Comparison of ENCODE assay signal across 1 cellular context in genomic region chr18:48455555-48456478, GRCh38.
TF ChIP-seq lines count a peak whose summit lies in the region.

No MANE protein-coding gene starts in this region.

TF ChIP-seq in GM23338, 12 proteins besides CTCF, POLR2A, EP300 and RAD21 (continued from another document):
- TF ChIP-seq REST (IDR thresholded peaks at IDR 0.05; ENCODE audit: unreplicated experiment) (no peak), ZNF114 (CRISPR knock-in tag; IDR thresholded peaks at IDR 0.05) (no peak)
